Comparison of ENCODE assay signal across 1 cellular context in the genomic region with DNA sequence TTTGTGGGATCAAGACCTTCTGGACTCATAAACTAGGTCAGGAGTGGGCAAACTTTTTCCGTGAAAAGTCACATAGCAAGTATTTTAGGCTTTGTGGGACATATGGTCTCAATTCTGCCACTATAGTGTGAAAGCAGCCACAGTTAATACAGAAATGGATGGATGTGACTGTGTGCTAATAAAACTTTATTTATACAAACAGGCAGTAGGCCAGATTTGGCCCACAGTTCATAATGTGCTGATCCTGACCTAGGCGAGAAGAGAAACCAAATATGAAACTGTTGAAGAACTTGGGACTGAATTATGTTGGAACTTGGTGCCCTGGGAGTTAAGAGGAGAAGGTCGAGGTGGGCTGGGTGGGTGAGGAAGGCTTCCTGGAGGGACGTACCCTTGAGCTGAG.
TF ChIP-seq lines count a peak whose summit lies in the region.

No MANE protein-coding gene starts in this region.

TF ChIP-seq in K562, 482 proteins besides CTCF, POLR2A, EP300 and RAD21:
- TF ChIP-seq HNRNPL (IDR thresholded peaks at IDR 0.05; ENCODE audit: low read depth, low read length) = no peak
- peak; percentile 97 for TF ChIP-seq ZBTB40 (IDR thresholded peaks at IDR 0.05)
- peak; percentile 96 for TF ChIP-seq ZBTB40 (CRISPR knock-in tag; IDR thresholded peaks at IDR 0.05)
- 0 out of 2 replicates have a peak, but pooled peaks have one; percentile 11 for TF ChIP-seq NFIC (IDR thresholded peaks at IDR 0.05)
